Comparison of ENCODE assay signal across 1 cellular context in the genomic region with DNA sequence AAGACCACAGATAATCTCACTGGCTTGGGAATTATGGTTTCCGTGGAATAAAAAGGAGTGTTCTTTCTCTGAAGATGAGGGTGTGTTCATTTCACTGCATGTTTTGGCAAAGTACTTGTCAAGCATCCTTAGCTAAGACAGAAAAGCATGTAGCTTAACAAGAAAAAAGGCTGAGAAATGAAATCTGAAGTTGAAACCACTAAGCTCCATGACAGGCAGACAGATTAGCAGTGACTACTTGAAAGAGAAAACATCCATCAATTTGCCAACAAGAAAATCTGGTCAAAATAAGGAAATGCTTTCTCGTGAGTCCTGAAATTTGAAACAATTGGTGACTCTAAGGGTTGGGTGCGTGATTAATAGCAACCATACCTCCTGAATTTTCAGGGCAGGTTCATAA.
TF ChIP-seq lines count a peak whose summit lies in the region.

No MANE protein-coding gene starts in this region.

TF ChIP-seq in H1, 55 proteins besides CTCF, POLR2A, EP300 and RAD21:
- TF ChIP-seq SIX5 (IDR thresholded peaks at IDR 0.05; ENCODE audit: low read depth, low read length) (no peak), CHD2 (IDR thresholded peaks at IDR 0.05; ENCODE audit: low read length) (no peak), CREB1 (IDR thresholded peaks at IDR 0.05) (no peak), ZNF274 (IDR thresholded peaks at IDR 0.05; ENCODE audit: borderline replicate concordance, extremely low read depth, low read length) (no peak), NRF1 (IDR thresholded peaks at IDR 0.05; ENCODE audit: low read depth, low read length) (no peak), EZH2 (IDR thresholded peaks at IDR 0.05; ENCODE audit: low read depth, low read length, severe bottlenecking) (no peak), POU5F1 (IDR thresholded peaks at IDR 0.05; ENCODE audit: low read depth, low read length) (no peak), SP4 (IDR thresholded peaks at IDR 0.05; ENCODE audit: low read length) (no peak), TEAD4 (IDR thresholded peaks at IDR 0.05; ENCODE audit: low read depth, low read length) (no peak), ATF2 (IDR thresholded peaks at IDR 0.05; ENCODE audit: low read length) (no peak), HDAC6 (IDR thresholded peaks at IDR 0.05; ENCODE audit: low read depth, low read length) (no peak), KDM4A (IDR thresholded peaks at IDR 0.05; ENCODE audit: low read depth, low read length, severe bottlenecking) (no peak)
TF ChIP-seq in H1: peak in this region for 0.
